Comparison of ENCODE assay signal across 21 cellular contexts in the genomic region with DNA sequence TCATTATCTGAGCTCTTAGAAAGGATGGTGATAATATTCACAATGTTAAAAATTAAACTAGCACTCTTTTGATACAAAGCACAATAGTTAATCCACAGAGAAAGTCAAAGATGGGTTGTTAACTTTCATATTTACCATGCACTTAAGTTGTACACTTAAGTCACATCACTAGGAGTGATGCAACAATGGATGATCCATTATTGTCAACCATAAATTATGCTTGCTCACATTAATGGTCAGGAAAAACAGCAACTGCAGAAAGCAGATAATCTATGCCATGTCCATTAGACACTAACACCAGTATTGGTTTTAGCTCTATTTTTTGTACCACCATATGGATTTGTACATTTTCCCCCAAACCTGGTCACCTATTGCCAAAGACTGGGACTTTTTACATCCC.
"Had no signal": no experiment of that assay in that cellular context is flagged by ENCODE, and none has a peak within 500 bp of the region (broad histone marks: within the 10 kb centered on the region; RNA-seq: fewer than 3 reads in every experiment).

No MANE protein-coding gene starts in this region.

- FAIRE-seq: endometrium, frontal cortex had no signal

- H3K4me3 Mint-ChIP-seq: mesothelial cell of epicardium; natural killer cell; neural crest cell; stimulated activated naive B cell treated with anti-CD40 and anti-IgM and Interleukin-4, amounts not matched to agents 10 μg/mL and 1 μg/mL and 100 μg/mL, for 72 hours; stimulated activated naive CD8-positive, alpha-beta T cell treated with anti-CD3 and anti-CD28 coated beads, Interleukin-15, amount 100 ng/mL, for 72 hours had no signal

- H3K36me3 ChIP-seq: thoracic aorta, transverse colon had no signal

- H3K4me1 Mint-ChIP-seq: natural killer cell; stimulated activated naive B cell treated with anti-CD40 and anti-IgM and Interleukin-4, amounts not matched to agents 10 μg/mL and 1 μg/mL and 100 μg/mL, for 72 hours; stimulated activated naive CD8-positive, alpha-beta T cell treated with anti-CD3 and anti-CD28 coated beads, Interleukin-15, amount 100 ng/mL, for 72 hours had no signal

- H3K27me3 ChIP-seq: heart right ventricle, sigmoid colon, transverse colon had no signal

- H3K4me3 ChIP-seq: heart right ventricle, sigmoid colon, skin epidermis, thoracic aorta, transverse colon had no signal

- DNase-seq: effector memory CD4-positive, alpha-beta T cell; heart right ventricle; islet precursor cell; mammary epithelial cell; natural killer cell; posterior cingulate gyrus; sigmoid colon; stimulated activated CD4-positive, alpha-beta T cell treated with anti-CD3 and anti-CD28 coated beads, Interleukin-2, amount 100 ng/mL, for 24 hours; stimulated activated CD4-positive, alpha-beta T cell treated with anti-CD3 and anti-CD28 coated beads, Interleukin-4, amount 100 ng/mL, for 4 hours; stimulated activated naive B cell treated with anti-CD40 and anti-IgM and Interleukin-4, amounts not matched to agents 10 μg/mL and 1 μg/mL and 100 μg/mL, for 72 hours; stimulated activated naive CD8-positive, alpha-beta T cell treated with anti-CD3 and anti-CD28 coated beads, Interleukin-15, amount 100 ng/mL, for 72 hours; substantia nigra; transverse colon had no signal

- H3K27ac Mint-ChIP-seq: mesothelial cell of epicardium; natural killer cell; stimulated activated naive B cell treated with anti-CD40 and anti-IgM and Interleukin-4, amounts not matched to agents 10 μg/mL and 1 μg/mL and 100 μg/mL, for 72 hours; stimulated activated naive CD8-positive, alpha-beta T cell treated with anti-CD3 and anti-CD28 coated beads, Interleukin-15, amount 100 ng/mL, for 72 hours had no signal

- H3K27me3 Mint-ChIP-seq: stimulated activated naive B cell treated with anti-CD40 and anti-IgM and Interleukin-4, amounts not matched to agents 10 μg/mL and 1 μg/mL and 100 μg/mL, for 72 hours; stimulated activated naive CD8-positive, alpha-beta T cell treated with anti-CD3 and anti-CD28 coated beads, Interleukin-15, amount 100 ng/mL, for 72 hours had no signal

- H3K4me1 ChIP-seq: heart right ventricle, transverse colon had no signal

- H3K36me3 Mint-ChIP-seq: stimulated activated naive B cell treated with anti-CD40 and anti-IgM and Interleukin-4, amounts not matched to agents 10 μg/mL and 1 μg/mL and 100 μg/mL, for 72 hours had no signal

- ATAC-seq: esophagus mucosa; heart right ventricle; left lobe of liver; natural killer cell; stimulated activated naive B cell treated with anti-CD40 and anti-IgM and Interleukin-4, amounts not matched to agents 10 μg/mL and 1 μg/mL and 100 μg/mL, for 72 hours; stimulated activated naive CD8-positive, alpha-beta T cell treated with anti-CD3 and anti-CD28 coated beads, Interleukin-15, amount 100 ng/mL, for 72 hours had no signal

- H3K27ac ChIP-seq: heart right ventricle, sigmoid colon, skin epidermis, thoracic aorta, transverse colon had no signal
